ENCODE assay signal across 1 cellular context in genomic region chr19:3095375-3096191, GRCh38.
TF ChIP-seq lines count a peak whose summit lies in the region.

No MANE protein-coding gene starts in this region.

TF ChIP-seq in GM12878, 131 proteins besides CTCF, POLR2A, EP300 and RAD21:
- TF ChIP-seq, protein P1, sequence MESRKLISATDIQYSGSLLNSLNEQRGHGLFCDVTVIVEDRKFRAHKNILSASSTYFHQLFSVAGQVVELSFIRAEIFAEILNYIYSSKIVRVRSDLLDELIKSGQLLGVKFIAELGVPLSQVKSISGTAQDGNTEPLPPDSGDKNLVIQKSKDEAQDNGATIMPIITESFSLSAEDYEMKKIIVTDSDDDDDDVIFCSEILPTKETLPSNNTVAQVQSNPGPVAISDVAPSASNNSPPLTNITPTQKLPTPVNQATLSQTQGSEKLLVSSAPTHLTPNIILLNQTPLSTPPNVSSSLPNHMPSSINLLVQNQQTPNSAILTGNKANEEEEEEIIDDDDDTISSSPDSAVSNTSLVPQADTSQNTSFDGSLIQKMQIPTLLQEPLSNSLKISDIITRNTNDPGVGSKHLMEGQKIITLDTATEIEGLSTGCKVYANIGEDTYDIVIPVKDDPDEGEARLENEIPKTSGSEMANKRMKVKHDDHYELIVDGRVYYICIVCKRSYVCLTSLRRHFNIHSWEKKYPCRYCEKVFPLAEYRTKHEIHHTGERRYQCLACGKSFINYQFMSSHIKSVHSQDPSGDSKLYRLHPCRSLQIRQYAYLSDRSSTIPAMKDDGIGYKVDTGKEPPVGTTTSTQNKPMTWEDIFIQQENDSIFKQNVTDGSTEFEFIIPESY (IDR thresholded peaks at IDR 0.05) = no peak
- TF ChIP-seq ETV6 (conservative IDR thresholded peaks at IDR 0.05 in 1 of 2, IDR thresholded peaks at IDR 0.05 in 1 of 2; ENCODE audit: borderline replicate concordance in 1 of 2, low read depth in 1 of 2) (no peak), SRF (IDR thresholded peaks at IDR 0.05; ENCODE audit: low read depth in 2 of 2, low read length in 2 of 2) (0 out of 4 replicates have a peak, but pooled peaks of 1 of the 2 experiments have one; percentile 4), IKZF1 (conservative IDR thresholded peaks at IDR 0.05) (no peak), TBL1XR1 (IDR thresholded peaks at IDR 0.05; ENCODE audit: low read depth, low read length) (no peak)
TF ChIP-seq in GM12878: peak in this region for 1.
